In the genomic region with DNA sequence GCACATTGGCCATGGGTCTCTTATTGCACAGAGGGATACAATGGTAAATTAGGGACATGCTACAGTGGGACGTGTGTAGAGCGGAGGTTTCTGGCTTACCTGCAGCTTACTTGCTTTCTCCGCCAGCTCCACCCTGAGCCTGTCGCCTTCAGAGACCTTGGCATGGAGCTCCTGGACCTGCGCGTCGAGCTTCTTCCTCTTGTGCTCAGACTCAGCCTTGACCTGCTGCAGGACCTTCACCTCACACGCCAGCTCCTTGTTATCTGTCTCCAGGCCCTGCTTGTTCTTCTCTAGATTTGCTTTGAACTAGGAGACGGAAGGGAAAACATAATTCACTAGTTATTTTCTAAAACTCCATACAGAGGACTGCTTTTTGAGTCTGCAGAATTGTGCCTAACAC, we compare ENCODE assay signal across 27 cellular contexts.
"Had no signal": no experiment of that assay in that cellular context is flagged by ENCODE, and none has a peak within 500 bp of the region (broad histone marks: within the 10 kb centered on the region; RNA-seq: fewer than 3 reads in every experiment).

No MANE protein-coding gene starts in this region.

- H3K36me3 ChIP-seq: colonic mucosa had no signal

- H3K27me3 Mint-ChIP-seq: naive B cell had no signal

- H3K4me1 Mint-ChIP-seq: endodermal cell, immature natural killer cell, mesothelial cell of epicardium had no signal

- ATAC-seq: effector memory CD8-positive, alpha-beta T cell; esophagus mucosa; gastrocnemius medialis; heart left ventricle; left cardiac atrium; left lung; left ventricle myocardium superior; lower lobe of right lung; mucosa of descending colon had no signal

- H3K4me3 Mint-ChIP-seq: dendritic cell treated with granulocyte-macrophage colony-stimulating factor and Interleukin-4, amounts not matched to agents 40 ng/mL and 50 ng/mL, for 4 days; effector memory CD8-positive, alpha-beta T cell; endodermal cell; immature natural killer cell; mesothelial cell of epicardium; naive B cell had no signal

- H3K27me3 ChIP-seq: colonic mucosa, esophagus squamous epithelium, gastrocnemius medialis, heart left ventricle, hepatocyte, left lung had no signal

- H3K27ac Mint-ChIP-seq: dendritic cell treated with granulocyte-macrophage colony-stimulating factor and Interleukin-4, amounts not matched to agents 40 ng/mL and 50 ng/mL, for 4 days; effector memory CD8-positive, alpha-beta T cell; endodermal cell; immature natural killer cell; mesothelial cell of epicardium; naive B cell had no signal

- H3K9me3 ChIP-seq: colonic mucosa, esophagus squamous epithelium, gastrocnemius medialis, heart left ventricle, left lung, lower lobe of right lung, mucosa of descending colon had no signal

- H3K27ac ChIP-seq: colonic mucosa, epithelial cell of prostate, esophagus squamous epithelium, gastrocnemius medialis, heart left ventricle, hepatocyte, left lung, lower lobe of right lung had no signal

- FAIRE-seq: endometrium, keratinocyte had no signal

- H3K4me1 ChIP-seq: colonic mucosa, esophagus squamous epithelium, gastrocnemius medialis, left lung, lower lobe of right lung had no signal

- H3K9me3 Mint-ChIP-seq: dendritic cell treated with granulocyte-macrophage colony-stimulating factor and Interleukin-4, amounts not matched to agents 40 ng/mL and 50 ng/mL, for 4 days; effector memory CD8-positive, alpha-beta T cell; endodermal cell; immature natural killer cell; mesothelial cell of epicardium had no signal

- H3K4me3 ChIP-seq: colonic mucosa, esophagus squamous epithelium, gastrocnemius medialis, heart left ventricle, hepatocyte, left lung, lower lobe of right lung, mucosa of descending colon had no signal

- H3K4me2 ChIP-seq: hepatocyte had no signal

- H3K36me3 Mint-ChIP-seq: immature natural killer cell, naive B cell had no signal

- DNase-seq: colonic mucosa; cortex of kidney; effector CD8-positive, alpha-beta T cell; effector memory CD8-positive, alpha-beta T cell; endodermal cell; erythroblast; esophagus squamous epithelium; foreskin fibroblast; foreskin melanocyte; gastrocnemius medialis; heart left ventricle; hypothalamus; immature natural killer cell; left cardiac atrium; left lung; left ventricle myocardium superior; lower lobe of right lung; mesenchymal stem cell; mucosa of descending colon; naive B cell had no signal
